ENCODE assay signal across 11 cellular contexts in the genomic region with DNA sequence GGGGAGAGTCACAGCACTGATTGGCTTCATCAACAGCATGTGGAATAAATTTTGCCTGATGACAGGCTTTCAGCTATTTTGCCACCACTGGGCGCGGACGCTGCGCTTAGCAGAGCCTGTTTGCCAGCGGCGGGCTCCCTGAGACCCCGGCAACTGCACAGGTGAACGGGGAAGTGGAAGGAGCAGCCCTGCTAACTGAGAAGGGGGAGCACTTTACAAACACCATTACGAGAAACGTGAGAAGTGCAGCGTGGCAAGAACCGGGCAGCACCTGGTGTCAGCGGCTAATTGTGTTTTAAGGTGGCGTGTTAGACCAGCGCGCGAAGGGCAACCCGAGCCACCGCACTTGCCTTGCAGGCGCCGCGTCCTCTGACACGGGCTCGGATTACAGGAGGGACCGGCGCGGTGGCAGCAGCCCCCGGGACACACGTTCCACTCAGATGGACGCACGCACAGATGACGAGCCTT.
DNase-seq lines count a peak whose midpoint lies in the region; ATAC-seq, FAIRE-seq and TF ChIP-seq lines count a peak whose summit lies in the region.
"Had no signal": no experiment of that assay in that cellular context is flagged by ENCODE, and none has a peak within 500 bp of the region (broad histone marks: within the 10 kb centered on the region; RNA-seq: fewer than 3 reads in every experiment).

No MANE protein-coding gene starts in this region.

- FAIRE-seq in H54 (lab: Jason Lieb, UNC), result no peak

- H3K27ac ChIP-seq in mesodermal cell (ENCODE audit: low read depth, low read length, severe bottlenecking), result no peak overlapping the region
- H3K27ac ChIP-seq: C4-2B had no signal

- TF ChIP-seq POLR2A in H54 (IDR thresholded peaks at IDR 0.05; ENCODE audit: low read depth, low read length), result no peak

- H3K27me3 Mint-ChIP-seq in activated CD8-positive, alpha-beta memory T cell treated with anti-CD3 and anti-CD28 coated beads, Interleukin-2, amount 10 ng/mL, durations not matched to agents 7 days and 5 days, result peaks cover 7% of the 10 kb centered on the region

- H3K4me1 Mint-ChIP-seq in activated CD8-positive, alpha-beta memory T cell treated with anti-CD3 and anti-CD28 coated beads, Interleukin-2, amount 10 ng/mL, durations not matched to agents 7 days and 5 days, result no peaks in the 10 kb centered on the region

- ATAC-seq in activated CD8-positive, alpha-beta memory T cell treated with anti-CD3 and anti-CD28 coated beads, Interleukin-2, amount 10 ng/mL, durations not matched to agents 7 days and 5 days, result no peak
- no peak for ATAC-seq in HG03432 (IDR thresholded peaks at IDR 0.05; ENCODE audit: unreplicated experiment)

- WGBS in mesodermal cell (ENCODE audit: insufficient coverage in 2 of 2), 2 experiments, result 6 to 11% methylated on average over 28 to 32 of the region's 32 CpGs

- no peaks in the 10 kb centered on the region for H3K36me3 Mint-ChIP-seq in activated CD8-positive, alpha-beta memory T cell treated with anti-CD3 and anti-CD28 coated beads, Interleukin-2, amount 10 ng/mL, durations not matched to agents 7 days and 5 days

- H3K9me3 ChIP-seq in mesodermal cell (ENCODE audit: control insufficient read depth, low read length), result no peaks in the 10 kb centered on the region

- no peak overlapping the region for H3K4me3 Mint-ChIP-seq in activated CD8-positive, alpha-beta memory T cell treated with anti-CD3 and anti-CD28 coated beads, Interleukin-2, amount 10 ng/mL, durations not matched to agents 7 days and 5 days

- H3K9me3 Mint-ChIP-seq in activated CD8-positive, alpha-beta memory T cell treated with anti-CD3 and anti-CD28 coated beads, Interleukin-2, amount 10 ng/mL, durations not matched to agents 7 days and 5 days (ENCODE audit: low read depth), result peaks cover 2% of the 10 kb centered on the region

- no peaks in the 10 kb centered on the region for H3K36me3 ChIP-seq in mesodermal cell (ENCODE audit: control insufficient read depth, insufficient read depth, low read length)

- peak; percentile 47 for DNase-seq in D341Med (ENCODE audit: low spot score)
- DNase-seq in NCI-H2029 treated with DMSO at 0.1 percent for 48 hours (lab: John Stamatoyannopoulos, UW), result peak; percentile 56
- DNase-seq in dermis blood vessel endothelial cell, result peak; percentile 17
- no peak for DNase-seq in AG08396 (ENCODE audit: low spot score)
- DNase-seq in activated CD8-positive, alpha-beta memory T cell treated with anti-CD3 and anti-CD28 coated beads, Interleukin-2, amount 10 ng/mL, durations not matched to agents 7 days and 5 days, result no peak
- DNase-seq in H54 (ENCODE audit: insufficient read length, low spot score), result no peak
- DNase-seq: activated gamma-delta T cell, T1000 had no signal

- CTCF ChIA-PET in activated CD8-positive, alpha-beta memory T cell treated with anti-CD3 and anti-CD28 coated beads, Interleukin-2, amount 10 ng/mL, durations not matched to agents 7 days and 5 days (lab: Charles Lee), result no interaction called here

- H3K4me3 ChIP-seq in mesodermal cell (ENCODE audit: extremely low read depth, insufficient read depth, low read length, poor library complexity, severe bottlenecking), result peak overlapping the region; percentile 16

- no peaks in the 10 kb centered on the region for H3K4me1 ChIP-seq in mesodermal cell (ENCODE audit: control insufficient read depth, insufficient read depth, low read length, poor library complexity, severe bottlenecking)

- no peak overlapping the region for H3K27ac Mint-ChIP-seq in activated CD8-positive, alpha-beta memory T cell treated with anti-CD3 and anti-CD28 coated beads, Interleukin-2, amount 10 ng/mL, durations not matched to agents 7 days and 5 days

Comparison
In these comparisons a context has a peak if more than half of its experiments do, and no peak if none do; other contexts are left out.
1. DNase-seq: peak in D341Med (single experiment), NCI-H2029 treated with DMSO at 0.1 percent for 48 hours (single experiment) and dermis blood vessel endothelial cell (single experiment); none in AG08396 (single experiment), activated CD8-positive, alpha-beta memory T cell treated with anti-CD3 and anti-CD28 coated beads, Interleukin-2, amount 10 ng/mL, durations not matched to agents 7 days and 5 days (single experiment) and H54 (single experiment).